In the genomic region with DNA sequence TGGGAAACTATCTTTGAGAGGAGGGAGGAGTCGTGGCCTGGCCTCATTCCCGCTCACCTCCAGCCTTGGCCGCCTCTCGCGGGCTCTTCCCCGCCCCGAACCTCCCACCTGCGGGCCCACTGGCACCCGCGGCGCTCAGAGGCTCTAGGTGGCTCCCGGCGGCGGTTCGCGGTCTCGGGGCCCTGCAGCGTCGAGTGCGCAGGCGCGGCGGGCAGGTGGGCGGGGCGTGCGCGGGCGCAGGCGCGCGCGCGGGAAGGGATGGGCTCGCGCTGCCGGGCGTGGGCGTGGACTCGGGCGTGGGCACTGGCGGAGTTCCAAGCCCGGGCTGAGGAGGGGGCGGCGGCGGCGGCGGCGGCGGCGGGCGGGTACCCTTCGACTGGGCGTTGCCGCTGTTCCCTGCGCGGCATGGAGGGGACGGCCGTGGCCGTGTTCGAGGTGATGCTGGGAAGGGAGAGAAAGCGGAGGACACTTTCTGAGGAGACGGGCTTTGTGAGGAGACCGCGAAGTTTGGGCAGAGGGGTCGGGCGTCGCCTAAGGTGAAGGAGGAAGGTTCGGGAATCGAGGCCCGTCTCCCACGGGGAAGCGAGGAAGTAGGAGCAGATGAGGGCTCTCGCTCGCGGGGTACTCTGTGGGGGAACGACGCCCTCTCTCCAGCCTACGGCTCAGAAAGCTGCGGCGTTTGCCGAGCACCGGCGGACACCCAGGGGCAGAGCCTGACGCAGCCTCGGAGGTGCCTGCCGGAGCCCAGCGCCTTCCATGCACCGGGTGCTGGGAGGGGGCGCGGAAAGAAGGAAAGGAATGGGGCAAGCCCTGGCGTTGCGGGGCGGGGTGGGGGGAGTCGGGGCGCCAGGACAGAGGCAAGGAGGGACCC, we compare ENCODE assay signal across 8 cellular contexts. TPM values are rescaled to one million over a fixed set of nuclear protein-coding genes. Genes with fewer than 3 reads are reported as not detected.
A peak's percentile ranks its signal among the peaks of the same experiment; 100 is the strongest.
DNase-seq lines count a peak whose midpoint lies in the region; ATAC-seq and TF ChIP-seq lines count a peak whose summit lies in the region.

No MANE protein-coding gene starts in this region.

- TF ChIP-seq CTCF in GM12864 (IDR thresholded peaks at IDR 0.05; ENCODE audit: low read depth, low read length, missing control alignments) (no peak), adrenal gland (IDR thresholded peaks at IDR 0.05) (no peak), heart right ventricle (IDR thresholded peaks at IDR 0.05) (no peak), upper lobe of right lung (IDR thresholded peaks at IDR 0.05) (no peak)

- H3K27ac ChIP-seq in adrenal gland: peak overlapping the region; percentile 13 to 88 (median 76)
- H3K27ac ChIP-seq in heart right ventricle: peak overlapping the region in 9 of 10 donors; percentile 65 to 90 (median 76)
- peak overlapping the region; percentile 80 for H3K27ac ChIP-seq in upper lobe of right lung

- 0 to 1% (median 1%) methylated on average over 34 to 95 of the region's 95 CpGs for WGBS in adrenal gland, 4 donors
- 0 to 1% methylated on average over 79 to 95 of the region's 95 CpGs for WGBS in heart right ventricle, 2 donors

- H3K4me3 ChIP-seq in GM12864 (ENCODE audit: low read depth, low read length) (peak overlapping the region; percentile 84), adrenal gland (peak overlapping the region; percentile 73 to 89 (median 80)), heart right ventricle (peak overlapping the region; percentile 63 to 100 (median 88)), upper lobe of right lung (peak overlapping the region; percentile 95)

- peak in 1 of 2 donors; percentile 73 for TF ChIP-seq POLR2A in adrenal gland (IDR thresholded peaks at IDR 0.05)

- H3K36me3 ChIP-seq in adrenal gland (replicated peaks in 1 of 2) (no peaks in the 10 kb centered on the region), heart right ventricle (no peaks in the 10 kb centered on the region), upper lobe of right lung (no peaks in the 10 kb centered on the region)

- peaks cover 0 to 16% of the 10 kb centered on the region in 2 donors for H3K4me1 ChIP-seq in adrenal gland (replicated peaks in 1 of 2)
- peaks cover 0 to 20% (median 15%) of the 10 kb centered on the region in 9 donors for H3K4me1 ChIP-seq in heart right ventricle
- peaks cover 9% of the 10 kb centered on the region for H3K4me1 ChIP-seq in upper lobe of right lung

- H3K9me3 ChIP-seq in adrenal gland (replicated peaks in 1 of 3) (no peaks in the 10 kb centered on the region), heart right ventricle (peaks cover 0 to 9% (median 0%) of the 10 kb centered on the region in 11 donors), upper lobe of right lung (no peaks in the 10 kb centered on the region)

- intact Hi-C loops in adrenal gland (cut with DNase I): no loop called here
- intact Hi-C loops in heart right ventricle (cut with DNase I): no loop called here
- intact Hi-C loops in posterior vena cava (cut with DNase I): loop anchor here in 1 of 2 donors (5.0 kb wide), 1 partner anchor 1982 kb away; no protein-coding TSS in a partner anchor
- intact Hi-C loops in upper lobe of right lung (cut with DNase I): no loop called here

- DNase-seq in GM12864 (ENCODE audit: low read depth): no peak
- DNase-seq in NCI-H1417 (lab: John Stamatoyannopoulos, UW): peak; percentile 89 to 96 (median 96)
- DNase-seq in T follicular helper cell (ENCODE audit: low read depth): peak; percentile 82
- peak; percentile 78 to 91 (median 84) for DNase-seq in adrenal gland
- peak; percentile 76 to 89 for DNase-seq in heart right ventricle
- DNase-seq in posterior vena cava (ENCODE audit: low spot score): peak; percentile 96
- DNase-seq in upper lobe of right lung: peak; percentile 92

- peak; percentile 88 for ATAC-seq in HG02642 (IDR thresholded peaks at IDR 0.05; ENCODE audit: poor library complexity, unreplicated experiment)
- ATAC-seq in heart right ventricle: peak; percentile 92 to 98 (median 96)
- ATAC-seq in upper lobe of right lung: peak; percentile 95

- no peaks in the 10 kb centered on the region for H3K27me3 ChIP-seq in adrenal gland
- H3K27me3 ChIP-seq in heart right ventricle: no peaks in the 10 kb centered on the region
- no peaks in the 10 kb centered on the region for H3K27me3 ChIP-seq in upper lobe of right lung

RNA-seq across cellular contexts. Expression of a gene that starts 15.7 kb away (rescaled TPM):
- 10 to 100 TPM; 54.0 to 81.8 (median 64.7) TPM for total RNA-seq in adrenal gland
- polyA plus RNA-seq in adrenal gland: 10 to 100 TPM; 19.7 to 78.9 (median 28.5) TPM
- 1 to 10 TPM in 6 of 10 donors, under 1 TPM in 4; 0.23 to 2.3 (median 1.3) TPM for total RNA-seq in heart right ventricle
- polyA plus RNA-seq in heart right ventricle: under 1 TPM; 0.88 to 0.90 TPM
- 1 to 10 TPM; 4.2 to 5.9 TPM for total RNA-seq in posterior vena cava
- total RNA-seq in upper lobe of right lung: 8.1 TPM
